In the genomic region with DNA sequence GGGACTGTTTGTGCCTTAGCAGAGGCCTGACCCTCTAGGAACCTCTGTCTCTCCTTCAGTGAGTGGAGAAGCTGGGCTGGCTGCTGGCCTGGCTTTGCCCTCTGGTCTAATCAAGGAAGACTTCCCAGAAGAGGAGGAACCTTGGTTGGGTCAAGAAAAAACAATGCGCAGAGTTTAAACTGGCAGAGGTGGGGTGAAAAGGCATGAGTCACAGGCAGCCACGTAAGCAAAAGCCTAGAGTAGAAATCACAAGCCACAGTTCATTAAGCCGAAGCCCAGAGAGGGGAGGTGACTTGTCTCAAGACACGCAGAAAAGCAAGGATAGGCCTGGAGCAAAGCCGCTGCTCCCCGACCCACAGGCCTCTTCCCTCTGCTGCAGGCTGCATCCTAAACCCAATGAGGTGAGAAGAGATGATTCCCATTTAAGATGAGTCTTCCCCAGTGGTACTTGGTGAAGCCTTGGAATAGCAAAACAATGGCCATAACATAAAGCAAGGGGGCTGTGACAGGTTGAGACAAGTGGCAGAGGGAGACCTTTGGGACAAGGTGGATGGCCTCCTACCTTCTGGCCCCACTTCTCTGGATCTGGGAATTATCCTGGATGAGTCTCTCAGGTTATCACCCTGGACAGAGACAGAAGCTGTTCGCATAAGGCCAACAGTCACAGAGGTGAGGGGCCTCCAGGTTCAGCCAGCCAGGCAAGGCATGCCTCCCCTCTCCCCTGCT, we compare ENCODE assay signal across 19 cellular contexts. TPM values are rescaled to one million over a fixed set of nuclear protein-coding genes. Genes with fewer than 3 reads are reported as not detected.
A peak's percentile ranks its signal among the peaks of the same experiment; 100 is the strongest.
DNase-seq lines count a peak whose midpoint lies in the region; ATAC-seq and TF ChIP-seq lines count a peak whose summit lies in the region.
"Had no signal": no experiment of that assay in that cellular context is flagged by ENCODE, and none has a peak within 500 bp of the region (broad histone marks: within the 10 kb centered on the region; RNA-seq: fewer than 3 reads in every experiment).

No MANE protein-coding gene starts in this region.

- no peak overlapping the region for H3K27ac ChIP-seq in coronary artery
- H3K27ac ChIP-seq in thyroid gland: no peak overlapping the region
- H3K27ac ChIP-seq: BLaER1, right atrium auricular region had no signal

- WGBS in thyroid gland, 2 donors: 70 to 81% methylated on average over 7 of the region's 7 CpGs

- intact Hi-C loops in thyroid gland (cut with DNase I): loop anchor here (10.0 kb wide), 3 partner anchors 153 to 533 kb away; a partner anchor contains a TSS

- no peaks in the 10 kb centered on the region for H3K9me3 ChIP-seq in thyroid gland
- no peaks in the 10 kb centered on the region for H3K9me3 ChIP-seq in BE2C
- H3K9me3 ChIP-seq: BLaER1, right atrium auricular region had no signal

- H3K4me3 ChIP-seq in coronary artery (no peak overlapping the region), thyroid gland (replicated peaks in 1 of 3) (no peak overlapping the region), BE2C (ENCODE audit: low read depth, low read length) (no peak overlapping the region)
- H3K4me3 ChIP-seq: BLaER1, right atrium auricular region had no signal

- no peak for ATAC-seq in HG03442 (IDR thresholded peaks at IDR 0.05; ENCODE audit: unreplicated experiment)
- ATAC-seq: SK-N-SH treated with all-trans-retinoic acid at 6 μM for 48 hours; stimulated activated naive B cell treated with anti-CD40 and anti-IgM and Interleukin-4, amounts not matched to agents 10 μg/mL and 1 μg/mL and 100 μg/mL, for 72 hours had no signal

- TF ChIP-seq CTCF in coronary artery (IDR thresholded peaks at IDR 0.05): no peak
- no peak for TF ChIP-seq CTCF in thyroid gland (IDR thresholded peaks at IDR 0.05)
- TF ChIP-seq CTCF in BE2C (IDR thresholded peaks at IDR 0.05; ENCODE audit: low read depth, low read length): no peak

- peak; percentile 79 for DNase-seq in Daoy (ENCODE audit: low read depth)
- peak; percentile 66 for DNase-seq in NCI-H226
- DNase-seq in coronary artery (ENCODE audit: low spot score): peak; percentile 29
- DNase-seq in mesenteric fat pad (ENCODE audit: low spot score): peak; percentile 64
- DNase-seq in thyroid gland: no peak
- DNase-seq in BE2C: no peak
- no peak for DNase-seq in NCI-H1105 treated with DMSO at 0.1 percent for 48 hours (lab: John Stamatoyannopoulos, UW)
- DNase-seq: NCI-H1436; stimulated activated CD4-positive, alpha-beta T cell treated with anti-CD3 and anti-CD28 coated beads, Interleukin-4, amount 100 ng/mL, for 1 hour; stimulated activated naive B cell treated with anti-CD40 and anti-IgM and Interleukin-4, amounts not matched to agents 10 μg/mL and 1 μg/mL and 100 μg/mL, for 72 hours had no signal

- H3K36me3 ChIP-seq in thyroid gland: no peaks in the 10 kb centered on the region
- no peaks in the 10 kb centered on the region for H3K36me3 ChIP-seq in BE2C
- H3K36me3 ChIP-seq: BLaER1, right atrium auricular region had no signal

- H3K27me3 ChIP-seq in thyroid gland (no peaks in the 10 kb centered on the region), BE2C (no peaks in the 10 kb centered on the region)
- H3K27me3 ChIP-seq: BLaER1, right atrium auricular region had no signal

- H3K4me1 ChIP-seq in thyroid gland: peaks cover 12 to 14% of the 10 kb centered on the region in 2 donors
- no peaks in the 10 kb centered on the region for H3K4me1 ChIP-seq in BE2C

- no peak for TF ChIP-seq POLR2A in thyroid gland (IDR thresholded peaks at IDR 0.05)

RNA-seq across cellular contexts. Expression of a gene that starts 7.7 kb away (rescaled TPM):
- total RNA-seq in Daoy (2014; rRNA removed; shearing (Covaris generic)): not detected in 2 replicates
- total RNA-seq in mesenteric fat pad (2.8 TPM), thyroid gland (1 to 10 TPM in 1 of 4 donors, under 1 TPM in 1, not detected in 2; 0.83 to 3.0 TPM)
- not detected for polyA plus RNA-seq in BE2C (2012; ENCODE audit: insufficient read depth, insufficient read length, low read depth)
- total RNA-seq: glomerular endothelial cell, H7, myocyte had no signal

RNA-seq across cellular contexts. Expression of a gene that starts 44.9 kb away (rescaled TPM):
- not detected in 2 replicates for total RNA-seq in Daoy (2014; rRNA removed; shearing (Covaris generic))
- 0.42 TPM for total RNA-seq in mesenteric fat pad
- not detected for total RNA-seq in thyroid gland
- polyA plus RNA-seq in BE2C (2012; ENCODE audit: insufficient read depth, insufficient read length, low read depth): not detected
- total RNA-seq: dermis microvascular lymphatic vessel endothelial cell, glomerular endothelial cell, H7, myocyte, right atrium auricular region had no signal
- polyA plus RNA-seq: keratinocyte had no signal

RNA-seq across cellular contexts. Expression of a gene that starts 49.9 kb away (rescaled TPM):
- total RNA-seq in Daoy (2014; rRNA removed; shearing (Covaris generic)): 0.23 and 0.60 TPM in 2 replicates
- total RNA-seq in mesenteric fat pad: 11.0 TPM
- total RNA-seq in thyroid gland: 10 to 100 TPM in 3 of 4 donors, 1 to 10 TPM in 1; 3.9 to 14.9 (median 12.8) TPM
- polyA plus RNA-seq in BE2C (2012; ENCODE audit: insufficient read depth, insufficient read length, low read depth): 0.09 TPM
- total RNA-seq: myocyte had no signal
- polyA plus RNA-seq: keratinocyte had no signal

Comparison
In these comparisons a context has a peak if more than half of its experiments do, and no peak if none do; other contexts are left out.
1. DNase-seq: peak in Daoy (single experiment), NCI-H226 (single experiment), coronary artery (single experiment) and mesenteric fat pad (single experiment); none in thyroid gland (0 of 2), BE2C (single experiment) and NCI-H1105 treated with DMSO at 0.1 percent for 48 hours (single experiment).